In genomic region chr12:61097991-61098580, GRCh38 we compare ENCODE assay signal across 32 cellular contexts.
"Had no signal": no experiment of that assay in that cellular context is flagged by ENCODE, and none has a peak within 500 bp of the region (broad histone marks: within the 10 kb centered on the region; RNA-seq: fewer than 3 reads in every experiment).

No MANE protein-coding gene starts in this region.

- H3K9me3 ChIP-seq: gastroesophageal sphincter, pancreas, psoas muscle, testis, uterus had no signal

- H3K4me3 Mint-ChIP-seq: activated naive CD4-positive, alpha-beta T cell treated with anti-CD3 and anti-CD28 coated beads for 36 hours; activated naive CD8-positive, alpha-beta T cell treated with anti-CD3 and anti-CD28 coated beads for 36 hours; activated T-helper 1 cell treated with anti-CD3 and anti-CD28 coated beads, Interleukin-12 subunit alpha, Interleukin-12 subunit beta, Interleukin-2, Interleukin-4 antibody, amounts not matched to agents 30 ng/mL and 10 ng/mL and 1 ng/mL, durations not matched to agents 14 hours and 24 hours and 36 hours; natural killer cell treated with Interleukin-12 subunit alpha and Interleukin-12 subunit beta and Interleukin-15 and Interleukin-18, amount 100 ng/mL, for 72 hours had no signal

- H3K4me3 ChIP-seq: adrenal gland, coronary artery, dorsolateral prefrontal cortex, gastroesophageal sphincter, left ventricle myocardium inferior, lung, pancreas, psoas muscle, right atrium auricular region, smooth muscle cell, testis, uterus had no signal

- FAIRE-seq: islet of Langerhans, pancreas had no signal

- DNase-seq: activated CD4-positive, alpha-beta T cell treated with anti-CD3 and anti-CD28 coated beads for 4 hours; activated CD4-positive, alpha-beta T cell treated with anti-CD3 and anti-CD28 coated beads, Interleukin-2, amount 50 U/mL, for 4 hours; activated effector memory CD4-positive, alpha-beta T cell treated with anti-CD3 and anti-CD28 coated beads, Interleukin-2, amount 50 U/mL, for 16 hours; activated naive CD4-positive, alpha-beta T cell treated with anti-CD3 and anti-CD28 coated beads for 36 hours; activated naive CD8-positive, alpha-beta T cell treated with anti-CD3 and anti-CD28 coated beads for 36 hours; adrenal gland; aorta; brain microvascular endothelial cell; dorsolateral prefrontal cortex; effector memory CD4-positive, alpha-beta T cell; erythroblast; head of caudate nucleus; hypothalamus; left ventricle myocardium inferior; mesendoderm; psoas muscle; stimulated activated CD4-positive, alpha-beta T cell treated with anti-CD3 and anti-CD28 coated beads, Interleukin-15, amount 100 ng/mL, for 24 hours; stimulated activated CD4-positive, alpha-beta T cell treated with anti-CD3 and anti-CD28 coated beads, Interleukin-2, amount 100 ng/mL, for 24 hours; stimulated activated naive CD4-positive, alpha-beta T cell; testis; trophoblast cell; uterus had no signal

- H3K4me2 ChIP-seq: smooth muscle cell had no signal

- H3K27ac Mint-ChIP-seq: activated naive CD4-positive, alpha-beta T cell treated with anti-CD3 and anti-CD28 coated beads for 36 hours; activated naive CD8-positive, alpha-beta T cell treated with anti-CD3 and anti-CD28 coated beads for 36 hours; activated T-helper 1 cell treated with anti-CD3 and anti-CD28 coated beads, Interleukin-12 subunit alpha, Interleukin-12 subunit beta, Interleukin-2, Interleukin-4 antibody, amounts not matched to agents 30 ng/mL and 10 ng/mL and 1 ng/mL, durations not matched to agents 14 hours and 24 hours and 36 hours; natural killer cell treated with Interleukin-12 subunit alpha and Interleukin-12 subunit beta and Interleukin-15 and Interleukin-18, amount 100 ng/mL, for 72 hours had no signal

- ATAC-seq: gastroesophageal sphincter; natural killer cell treated with Interleukin-12 subunit alpha and Interleukin-12 subunit beta and Interleukin-15 and Interleukin-18, amount 100 ng/mL, for 72 hours; pancreas; psoas muscle had no signal

- H3K27me3 ChIP-seq: adrenal gland, brain microvascular endothelial cell, dorsolateral prefrontal cortex, gastroesophageal sphincter, neutrophil, pancreas, right atrium auricular region, testis, uterus had no signal

- H3K36me3 Mint-ChIP-seq: activated naive CD8-positive, alpha-beta T cell treated with anti-CD3 and anti-CD28 coated beads for 36 hours; natural killer cell treated with Interleukin-12 subunit alpha and Interleukin-12 subunit beta and Interleukin-15 and Interleukin-18, amount 100 ng/mL, for 72 hours had no signal

- H3K4me1 ChIP-seq: adrenal gland, gastroesophageal sphincter, left ventricle myocardium inferior, pancreas, psoas muscle, right atrium auricular region, testis, uterus had no signal

- H3K27me3 Mint-ChIP-seq: activated naive CD8-positive, alpha-beta T cell treated with anti-CD3 and anti-CD28 coated beads for 36 hours; natural killer cell treated with Interleukin-12 subunit alpha and Interleukin-12 subunit beta and Interleukin-15 and Interleukin-18, amount 100 ng/mL, for 72 hours had no signal

- H3K27ac ChIP-seq: adrenal gland, brain microvascular endothelial cell, coronary artery, dorsolateral prefrontal cortex, gastroesophageal sphincter, left ventricle myocardium inferior, neutrophil, pancreas, psoas muscle, right atrium auricular region, testis, uterus had no signal

- H3K4me1 Mint-ChIP-seq: activated naive CD8-positive, alpha-beta T cell treated with anti-CD3 and anti-CD28 coated beads for 36 hours had no signal

- H3K36me3 ChIP-seq: adrenal gland, brain microvascular endothelial cell, gastroesophageal sphincter, left ventricle myocardium inferior, neutrophil, pancreas, right atrium auricular region, uterus had no signal

- H3K9me3 Mint-ChIP-seq: activated naive CD8-positive, alpha-beta T cell treated with anti-CD3 and anti-CD28 coated beads for 36 hours; activated T-helper 1 cell treated with anti-CD3 and anti-CD28 coated beads, Interleukin-12 subunit alpha, Interleukin-12 subunit beta, Interleukin-2, Interleukin-4 antibody, amounts not matched to agents 30 ng/mL and 10 ng/mL and 1 ng/mL, durations not matched to agents 14 hours and 24 hours and 36 hours had no signal
